Comparison of ENCODE assay signal across 1 cellular context in genomic region chr10:42596196-42596595, GRCh38.
TF ChIP-seq lines count a peak whose summit lies in the region.

No MANE protein-coding gene starts in this region.

TF ChIP-seq in K562, 482 proteins besides CTCF, POLR2A, EP300 and RAD21 (continued from another document):
- TF ChIP-seq E2F4 (CRISPR knock-in tag; IDR thresholded peaks at IDR 0.05; ENCODE audit: low read depth) (no peak), MAFF (IDR thresholded peaks at IDR 0.05; ENCODE audit: low read length) (peak; percentile 14; the same call in 1 of the 2 replicates), MITF (IDR thresholded peaks at IDR 0.05) (no peak), RBBP5 (IDR thresholded peaks at IDR 0.05; ENCODE audit: borderline replicate concordance, insufficient read depth, low read length, poor library complexity, severe bottlenecking) (no peak), ZNF316 (IDR thresholded peaks at IDR 0.05) (peak; percentile 81), ZNF253 (CRISPR knock-in tag; conservative IDR thresholded peaks at IDR 0.05) (no peak), ZNF583 (CRISPR knock-in tag; IDR thresholded peaks at IDR 0.05) (no peak), ZNF511 (CRISPR knock-in tag; IDR thresholded peaks at IDR 0.05) (no peak), ZNF655 (CRISPR knock-in tag; IDR thresholded peaks at IDR 0.05) (no peak), ZNF766 (CRISPR knock-in tag; conservative IDR thresholded peaks at IDR 0.05) (no peak), NFE2 (IDR thresholded peaks at IDR 0.05; ENCODE audit: low read depth) (peak; percentile 22; the same call in 1 of the 2 replicates), HEY1 (CRISPR knock-in tag; IDR thresholded peaks at IDR 0.05; ENCODE audit: borderline replicate concordance) (no peak), FOXK2 (conservative IDR thresholded peaks at IDR 0.05 in 1 of 2, IDR thresholded peaks at IDR 0.05 in 1 of 2; ENCODE audit: low read depth in 2 of 2) (no peak), PPARD (CRISPR knock-in tag; IDR thresholded peaks at IDR 0.05) (no peak)
